ENCODE assay signal across 8 cellular contexts in genomic region chr14:69261761-69262331, GRCh38. TPM values are rescaled to one million over a fixed set of nuclear protein-coding genes. Genes with fewer than 3 reads are reported as not detected.
A peak's percentile ranks its signal among the peaks of the same experiment; 100 is the strongest.
DNase-seq lines count a peak whose midpoint lies in the region; ATAC-seq and TF ChIP-seq lines count a peak whose summit lies in the region.

No MANE protein-coding gene starts in this region.

- no peak for TF ChIP-seq CTCF in PC-3 (conservative IDR thresholded peaks at IDR 0.05; ENCODE audit: low read depth, low read length)
- TF ChIP-seq CTCF in heart left ventricle (IDR thresholded peaks at IDR 0.05) = no peak
- TF ChIP-seq CTCF in osteoblast (IDR thresholded peaks at IDR 0.05; ENCODE audit: extremely low read depth, low read depth, low read length) = no peak

- TF ChIP-seq POLR2A in heart left ventricle (IDR thresholded peaks at IDR 0.05) = peak in 1 of 2 donors; percentile 29

- CTCF ChIA-PET in PC-3 (lab: Charles Lee) = interaction anchor here (0.5 to 1.0 kb wide), 4 partner anchors 26 to 198 kb away, joined by 3 to 4 read pairs (median 3); no protein-coding TSS in a partner anchor

- H3K36me3 ChIP-seq in PC-3 (ENCODE audit: low read depth, low read length) = no peaks in the 10 kb centered on the region
- no peaks in the 10 kb centered on the region for H3K36me3 ChIP-seq in heart left ventricle
- no peaks in the 10 kb centered on the region for H3K36me3 ChIP-seq in osteoblast (ENCODE audit: insufficient read depth, low read length)

- intact Hi-C loops in PC-3 (cut with micrococcal nuclease) (loop anchor here (5.0 kb wide), 1 partner anchor 35 kb away; no protein-coding TSS in a partner anchor), heart left ventricle (cut with DNase I) (loop anchor here in 6 of 10 donors (1.0 to 10.0 kb wide), 8 partner anchors 19 to 85 kb away; no protein-coding TSS in a partner anchor)

- BruUV-seq in PC-3 (replicated peaks; lab: Mats Ljungman, UMichigan) = no TSS peak

- H2AFZ ChIP-seq in PC-3 (ENCODE audit: low read length) (no peak overlapping the region), osteoblast (ENCODE audit: low read length) (no peak overlapping the region)

- H3K27me3 ChIP-seq in PC-3 (ENCODE audit: low read length) = peaks cover 55% of the 10 kb centered on the region
- H3K27me3 ChIP-seq in heart left ventricle = peaks cover 0 to 61% (median 0%) of the 10 kb centered on the region in 9 donors
- peaks cover 39% of the 10 kb centered on the region for H3K27me3 ChIP-seq in osteoblast (ENCODE audit: insufficient read depth, low read length)

- H3K9me3 ChIP-seq in PC-3 (ENCODE audit: low read length) = no peaks in the 10 kb centered on the region
- H3K9me3 ChIP-seq in heart left ventricle = no peaks in the 10 kb centered on the region
- H3K9me3 ChIP-seq in osteoblast (ENCODE audit: low read depth, low read length) = no peaks in the 10 kb centered on the region

- H3K4me1 ChIP-seq in PC-3 (ENCODE audit: insufficient read depth, low read length) (peaks cover 7% of the 10 kb centered on the region; the same call in 1 of the 2 replicates), heart left ventricle (peaks cover 2 to 79% (median 38%) of the 10 kb centered on the region in 12 donors), osteoblast (ENCODE audit: insufficient read depth, low read length) (peaks cover 32% of the 10 kb centered on the region)

- no peak overlapping the region for H3K27ac ChIP-seq in PC-3 (ENCODE audit: low read length)
- H3K27ac ChIP-seq in heart left ventricle = peak overlapping the region in 11 of 12 donors; percentile 5 to 90 (median 83)
- no peak overlapping the region for H3K27ac ChIP-seq in osteoblast (ENCODE audit: low read depth, low read length)

- POLR2A ChIA-PET in PC-3 (lab: Charles Lee; ENCODE audit: unreplicated experiment) = interaction anchor here (0.6 kb wide), 1 partner anchor 15 kb away, joined by 5 read pairs; no protein-coding TSS in a partner anchor

- no peak overlapping the region for H3K4me3 ChIP-seq in PC-3 (ENCODE audit: low read length)
- H3K4me3 ChIP-seq in heart left ventricle = peak overlapping the region; percentile 61 to 94 (median 68)
- no peak overlapping the region for H3K4me3 ChIP-seq in osteoblast (ENCODE audit: insufficient read depth, low read length)

- no peak overlapping the region for H3K4me2 ChIP-seq in PC-3 (ENCODE audit: low read length)
- H3K4me2 ChIP-seq in osteoblast (ENCODE audit: insufficient read depth, low read length) = peak overlapping the region; percentile 85

- H3K79me2 ChIP-seq in PC-3 (ENCODE audit: low read length) (no peaks in the 10 kb centered on the region), osteoblast (ENCODE audit: insufficient read depth, low read length) (no peaks in the 10 kb centered on the region)

- no peak overlapping the region for H3K9ac ChIP-seq in PC-3 (ENCODE audit: low read length)

- peak; percentile 62 for DNase-seq in EL
- DNase-seq in PC-3 = no peak
- peak in 4 of 5 donors; percentile 46 to 68 (median 60) for DNase-seq in heart left ventricle
- DNase-seq in osteoblast (ENCODE audit: insufficient read length, low spot score, missing footprints) = no peak
- DNase-seq in GOT3 (lab: John Stamatoyannopoulos, UW) = no peak
- DNase-seq in effector CD4-positive, alpha-beta T cell = no peak

- WGBS in heart left ventricle, 4 donors = 37 to 39% (median 38%) methylated on average over 4 to 5 of the region's 5 CpGs

- peak; percentile 20 for ATAC-seq in PC-3
- ATAC-seq in heart left ventricle = peak; percentile 48 to 80 (median 67)
- no peak for ATAC-seq in GM19452 (IDR thresholded peaks at IDR 0.05; ENCODE audit: unreplicated experiment)
- no peak for ATAC-seq in HG02588 (IDR thresholded peaks at IDR 0.05; ENCODE audit: unreplicated experiment)

- H4K20me1 ChIP-seq in PC-3 (ENCODE audit: low read length) (no peaks in the 10 kb centered on the region), osteoblast (ENCODE audit: insufficient read depth, low read length) (no peaks in the 10 kb centered on the region)

- H3F3A ChIP-seq in PC-3 (ENCODE audit: low read length, unreplicated experiment) = no peaks in the 10 kb centered on the region

- H3K9me2 ChIP-seq in PC-3 (replicated peaks; ENCODE audit: low read length) = no peaks in the 10 kb centered on the region

RNA-seq across cellular contexts. Expression of gene GALNT16, which starts 1.9 kb away (rescaled TPM):
- total RNA-seq in PC-3 (2014; rRNA removed) (0.17 and 0.33 TPM in 2 replicates), heart left ventricle (10 to 100 TPM; 42.5 to 81.6 (median 62.4) TPM), osteoblast (4.0 and 4.1 TPM in 2 replicates)
- 10 to 100 TPM; 17.0 to 48.6 TPM for polyA plus RNA-seq in heart left ventricle

Comparison
In these comparisons a context has a peak if more than half of its experiments do, and no peak if none do; other contexts are left out.
1. DNase-seq: peak in EL (single experiment) and heart left ventricle (4 of 5); none in PC-3 (single experiment), osteoblast (single experiment), GOT3 (single experiment) and effector CD4-positive, alpha-beta T cell (single experiment).
2. ATAC-seq: peak in PC-3 (single experiment) and heart left ventricle (4 of 4); none in GM19452 (single experiment) and HG02588 (single experiment).
3. H3K27ac ChIP-seq: peak in heart left ventricle (11 of 12); none in PC-3 (single experiment) and osteoblast (single experiment).
4. H3K4me3 ChIP-seq: peak in heart left ventricle (12 of 12); none in PC-3 (single experiment) and osteoblast (single experiment).